Comparison of ENCODE assay signal across 8 cellular contexts in the genomic region with DNA sequence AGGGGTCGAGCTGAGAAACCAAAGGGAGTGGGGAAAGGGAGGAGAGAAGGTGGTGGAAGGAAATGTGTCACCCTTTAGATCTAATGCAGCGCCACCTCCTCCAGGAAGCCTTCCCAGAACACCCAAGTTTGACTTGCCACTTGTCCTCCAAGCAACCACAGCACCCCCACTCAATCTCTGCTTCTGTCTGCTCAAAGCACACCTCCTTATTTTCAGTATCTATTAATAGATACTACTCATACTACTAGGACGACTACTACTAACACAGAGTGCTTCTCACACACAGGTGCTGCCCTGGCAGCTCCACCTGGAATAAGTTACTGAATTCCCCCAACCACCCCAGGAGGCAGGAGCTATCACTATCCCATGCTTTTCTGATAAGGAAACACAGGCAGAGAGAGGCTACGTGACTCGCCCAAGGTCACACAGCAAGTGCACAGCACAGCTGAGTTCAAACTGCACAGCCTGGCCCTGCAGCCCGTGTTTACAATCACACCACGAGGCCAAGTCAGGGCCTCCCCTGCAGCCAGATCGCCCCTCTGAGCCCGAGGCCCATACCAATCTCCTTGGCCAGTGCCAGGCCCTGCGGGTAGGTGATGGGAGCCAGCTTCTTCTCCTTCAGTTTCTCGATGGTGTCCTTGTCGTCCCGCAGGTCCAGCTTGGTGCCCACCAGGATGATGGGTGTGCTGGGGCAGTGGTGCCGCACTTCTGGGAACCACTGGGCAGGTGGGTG. TPM values are rescaled to one million over a fixed set of nuclear protein-coding genes. Genes with fewer than 3 reads are reported as not detected.
A peak's percentile ranks its signal among the peaks of the same experiment; 100 is the strongest.
DNase-seq lines count a peak whose midpoint lies in the region; ATAC-seq and TF ChIP-seq lines count a peak whose summit lies in the region.

No MANE protein-coding gene starts in this region.

- H3K9me3 ChIP-seq in CD4-positive, alpha-beta T cell (ENCODE audit: control insufficient read depth, low read length) = no peaks in the 10 kb centered on the region
- no peaks in the 10 kb centered on the region for H3K9me3 ChIP-seq in WERI-Rb-1 (ENCODE audit: severe bottlenecking)

- no peak for TF ChIP-seq CTCF in CD4-positive, alpha-beta T cell (IDR thresholded peaks at IDR 0.05)
- TF ChIP-seq CTCF in WERI-Rb-1 (IDR thresholded peaks at IDR 0.05; ENCODE audit: low read depth, low read length) (no peak), MCF 10A (IDR thresholded peaks at IDR 0.05; ENCODE audit: unreplicated experiment) (no peak)

- peak; percentile 22 for ATAC-seq in CD4-positive, alpha-beta T cell (ENCODE audit: poor library complexity)
- ATAC-seq in HG02840 (IDR thresholded peaks at IDR 0.05; ENCODE audit: low FRiP score, unreplicated experiment) (peak; percentile 31), GM19328 (IDR thresholded peaks at IDR 0.05; ENCODE audit: unreplicated experiment) (no peak)
- peak; percentile 6 to 7 for ATAC-seq in naive thymus-derived CD8-positive, alpha-beta T cell

- H3K27me3 ChIP-seq in CD4-positive, alpha-beta T cell (ENCODE audit: control insufficient read depth, insufficient read depth, low read length) = no peaks in the 10 kb centered on the region
- no peaks in the 10 kb centered on the region for H3K27me3 ChIP-seq in WERI-Rb-1 (ENCODE audit: insufficient read depth, low read depth, severe bottlenecking)

- CTCF ChIA-PET in CD4-positive, alpha-beta T cell (lab: Charles Lee) = interaction anchor here (1.3 to 5.9 kb wide), 5 partner anchors 8 to 31 kb away, joined by 3 to 43 read pairs (median 14); no protein-coding TSS in a partner anchor
- CTCF ChIA-PET in MCF 10A (lab: Yijun Ruan, JAX) = interaction anchor here (0.6 to 2.5 kb wide), 2 partner anchors 30 to 269 kb away, joined by 3 to 16 read pairs; no protein-coding TSS in a partner anchor

- peaks cover 85% of the 10 kb centered on the region for H3K36me3 Mint-ChIP-seq in CD4-positive, alpha-beta T cell (ENCODE audit: low read depth)
- peaks cover 0 to 73% (median 21%) of the 10 kb centered on the region in 3 donors for H3K36me3 Mint-ChIP-seq in naive thymus-derived CD8-positive, alpha-beta T cell
- H3K36me3 Mint-ChIP-seq in MCF 10A (ENCODE audit: insufficient read depth, unreplicated experiment) = peaks cover 4% of the 10 kb centered on the region

- DNase-seq in CD4-positive, alpha-beta T cell = peak in 6 of 10 experiments; percentile 41 to 72 (median 60)
- DNase-seq in activated CD4-positive, alpha-beta T cell treated with anti-CD3 and anti-CD28 coated beads, Interleukin-2, amount 50 U/mL, for 48 hours = peak; percentile 88 to 92
- DNase-seq in naive thymus-derived CD8-positive, alpha-beta T cell = peak in 7 of 10 donors; percentile 41 to 74 (median 54)
- DNase-seq in WERI-Rb-1 (no peak), MCF 10A (ENCODE audit: unreplicated experiment) (no peak), hepatic stellate cell (ENCODE audit: low spot score) (no peak)

- no peaks in the 10 kb centered on the region for H3K27me3 Mint-ChIP-seq in CD4-positive, alpha-beta T cell
- no peaks in the 10 kb centered on the region for H3K27me3 Mint-ChIP-seq in naive thymus-derived CD8-positive, alpha-beta T cell
- H3K27me3 Mint-ChIP-seq in MCF 10A (ENCODE audit: insufficient read depth, unreplicated experiment) = no peaks in the 10 kb centered on the region

- no TSS peak for BruUV-seq in MCF 10A (replicated peaks; lab: Mats Ljungman, UMichigan)

- peak overlapping the region; percentile 90 for H3K27ac ChIP-seq in CD4-positive, alpha-beta T cell (ENCODE audit: low read depth, low read length)
- H3K27ac ChIP-seq in WERI-Rb-1 = no peak overlapping the region

- no peak overlapping the region for H3K4me3 ChIP-seq in WERI-Rb-1 (ENCODE audit: low read depth, low read length)

- intact Hi-C loops in CD4-positive, alpha-beta T cell (cut with DNase I, micrococcal nuclease) = loop anchor here (1.0 to 2.0 kb wide), 3 partner anchors 11 to 32 kb away; no protein-coding TSS in a partner anchor
- intact Hi-C loops in MCF 10A (cut with micrococcal nuclease) = no loop called here

- no peaks in the 10 kb centered on the region for H3K9me3 Mint-ChIP-seq in CD4-positive, alpha-beta T cell
- no peaks in the 10 kb centered on the region for H3K9me3 Mint-ChIP-seq in naive thymus-derived CD8-positive, alpha-beta T cell
- H3K9me3 Mint-ChIP-seq in MCF 10A (ENCODE audit: unreplicated experiment) = no peaks in the 10 kb centered on the region

- H3K36me3 ChIP-seq in WERI-Rb-1 = no peaks in the 10 kb centered on the region

- H3K4me1 Mint-ChIP-seq in CD4-positive, alpha-beta T cell (ENCODE audit: low read depth) = peaks cover 90% of the 10 kb centered on the region
- H3K4me1 Mint-ChIP-seq in naive thymus-derived CD8-positive, alpha-beta T cell = peaks cover 62 to 92% (median 90%) of the 10 kb centered on the region in 4 donors
- H3K4me1 Mint-ChIP-seq in MCF 10A (ENCODE audit: insufficient read depth, unreplicated experiment) = peaks cover 27% of the 10 kb centered on the region

- POLR2A ChIA-PET in CD4-positive, alpha-beta T cell (lab: Charles Lee) = interaction anchor here (0.8 to 7.6 kb wide), 10 partner anchors 11 to 108 kb away, joined by 3 to 281 read pairs (median 4); partner anchors contain the start of genes IL2RB and RAC2
- POLR2A ChIA-PET in naive thymus-derived CD8-positive, alpha-beta T cell (lab: Charles Lee) = interaction anchor here (0.6 to 27.3 kb wide), 19 partner anchors 11 to 455 kb away, joined by 3 to 1090 read pairs (median 4); partner anchors contain the start of genes IFT27, IL2RB, MFNG and RAC2
- POLR2A ChIA-PET in MCF 10A (lab: Yijun Ruan, JAX) = interaction anchor here (2.5 kb wide), 1 partner anchor 13 kb away, joined by 7 read pairs; the partner anchor contains the start of gene RAC2

- peak overlapping the region; percentile 97 for H3K27ac Mint-ChIP-seq in CD4-positive, alpha-beta T cell
- peak overlapping the region; percentile 97 to 100 (median 98) for H3K27ac Mint-ChIP-seq in naive thymus-derived CD8-positive, alpha-beta T cell
- no peak overlapping the region for H3K27ac Mint-ChIP-seq in MCF 10A (ENCODE audit: low read depth, unreplicated experiment)

- H3K4me3 Mint-ChIP-seq in CD4-positive, alpha-beta T cell = peak overlapping the region; percentile 84
- H3K4me3 Mint-ChIP-seq in naive thymus-derived CD8-positive, alpha-beta T cell = peak overlapping the region; percentile 79 to 95 (median 88)
- H3K4me3 Mint-ChIP-seq in MCF 10A (ENCODE audit: unreplicated experiment) = no peak overlapping the region

RNA-seq across cellular contexts. Expression of gene RAC2, which starts 13.2 kb away (rescaled TPM):
- total RNA-seq in CD4-positive, alpha-beta T cell = 100 to 1,000 TPM; 174 to 180 TPM
- 100 to 1,000 TPM; 295 to 297 TPM for total RNA-seq in naive thymus-derived CD8-positive, alpha-beta T cell
- 1,000 to 10,000 TPM in 2 of 3 donors, 100 to 1,000 TPM in 1; 740 to 1,115 (median 1,110) TPM for polyA plus RNA-seq in naive thymus-derived CD8-positive, alpha-beta T cell
- total RNA-seq in MCF 10A (2022) = 42.4 and 52.6 TPM in 2 replicates

RNA-seq across cellular contexts. Expression of gene SSTR3, which starts 18.6 kb away (rescaled TPM):
- total RNA-seq in CD4-positive, alpha-beta T cell = 1 to 10 TPM; 1.9 to 2.1 TPM
- 10 to 100 TPM; 13.5 to 13.7 TPM for total RNA-seq in naive thymus-derived CD8-positive, alpha-beta T cell
- 1 to 10 TPM; 2.9 to 7.3 (median 4.2) TPM for polyA plus RNA-seq in naive thymus-derived CD8-positive, alpha-beta T cell
- not detected in 2 replicates for total RNA-seq in MCF 10A (2022)

RNA-seq across cellular contexts. Expression of gene C1QTNF6, which starts 42.8 kb away (rescaled TPM):
- 10 to 100 TPM; 11.9 to 12.1 TPM for total RNA-seq in CD4-positive, alpha-beta T cell
- total RNA-seq in naive thymus-derived CD8-positive, alpha-beta T cell = 10 to 100 TPM; 24.6 to 25.7 TPM
- polyA plus RNA-seq in naive thymus-derived CD8-positive, alpha-beta T cell = 1 to 10 TPM in 2 of 3 donors, under 1 TPM in 1; 0.68 to 4.0 (median 1.7) TPM
- 6.6 and 11.6 TPM in 2 replicates for total RNA-seq in MCF 10A (2022)

RNA-seq across cellular contexts. Expression of gene CYTH4, which starts 51.5 kb away (rescaled TPM):
- total RNA-seq in CD4-positive, alpha-beta T cell = 100 to 1,000 TPM; 134 to 138 TPM
- total RNA-seq in naive thymus-derived CD8-positive, alpha-beta T cell = 100 to 1,000 TPM; 177 to 193 TPM
- 10 to 100 TPM; 48.9 to 60.8 (median 54.6) TPM for polyA plus RNA-seq in naive thymus-derived CD8-positive, alpha-beta T cell
- 0.22 TPM in 1 of 2 replicates, not detected in the other for total RNA-seq in MCF 10A (2022)

Comparison
In these comparisons a context has a peak if more than half of its experiments do, and no peak if none do; other contexts are left out.
1. DNase-seq: peak in CD4-positive, alpha-beta T cell (6 of 10), activated CD4-positive, alpha-beta T cell treated with anti-CD3 and anti-CD28 coated beads, Interleukin-2, amount 50 U/mL, for 48 hours (2 of 2) and naive thymus-derived CD8-positive, alpha-beta T cell (7 of 10); none in WERI-Rb-1 (single experiment), MCF 10A (single experiment) and hepatic stellate cell (single experiment).
2. RNA of gene SSTR3, which starts 18.6 kb away (total RNA-seq): 13.5 to 13.7 TPM in naive thymus-derived CD8-positive, alpha-beta T cell; 1.9 to 2.1 TPM in CD4-positive, alpha-beta T cell and not detected in MCF 10A; every median in the first group is over 4 times any median in the second.